15 cellular contexts compared by ENCODE assay signal in genomic region chr13:98999635-98999952, GRCh38. TPM values are rescaled to one million over a fixed set of nuclear protein-coding genes. Genes with fewer than 3 reads are reported as not detected.
DNase-seq lines count a peak whose midpoint lies in the region; ATAC-seq and TF ChIP-seq lines count a peak whose summit lies in the region.
"Had no signal": no experiment of that assay in that cellular context is flagged by ENCODE, and none has a peak within 500 bp of the region (broad histone marks: within the 10 kb centered on the region; RNA-seq: fewer than 3 reads in every experiment).

No MANE protein-coding gene starts in this region.

- H3K23ac ChIP-seq in IMR-90 (ENCODE audit: low read depth, low read length) = no peak overlapping the region

- POLR2A ChIA-PET in CD4-positive, alpha-beta memory T cell (lab: Charles Lee; ENCODE audit: partially characterized antibody) = no interaction called here
- POLR2A ChIA-PET in IMR-90 (lab: Charles Lee; ENCODE audit: unreplicated experiment) = no interaction called here

- no peak overlapping the region for H3K14ac ChIP-seq in IMR-90 (replicated peaks; ENCODE audit: low read depth, low read length)

- H3K27me3 Mint-ChIP-seq in CD4-positive, alpha-beta memory T cell = no peaks in the 10 kb centered on the region

- H4K8ac ChIP-seq in IMR-90 (ENCODE audit: low read depth in 2 of 2, low read length in 2 of 2) = no peak overlapping the region

- H3K9ac ChIP-seq in IMR-90 (ENCODE audit: low read depth, low read length) (no peak overlapping the region), muscle layer of colon (ENCODE audit: low read length) (no peak overlapping the region)

- no peak overlapping the region for H3K56ac ChIP-seq in IMR-90 (ENCODE audit: extremely low read depth, insufficient read depth, low read length)

- H3K79me1 ChIP-seq in IMR-90 (ENCODE audit: low read depth in 1 of 2, low read length in 2 of 2) = peaks cover 0 to 13% of the 10 kb centered on the region in 2 experiments; a peak in 2 of 4 replicates

- no peak overlapping the region for H2BK5ac ChIP-seq in IMR-90 (ENCODE audit: low read depth, low read length, poor library complexity, severe bottlenecking)

- H4K20me1 ChIP-seq in IMR-90 (ENCODE audit: insufficient read depth, low read length) = no peaks in the 10 kb centered on the region

- H4K5ac ChIP-seq in IMR-90 (ENCODE audit: low read depth, low read length) = no peak overlapping the region

- H2BK120ac ChIP-seq in IMR-90 (ENCODE audit: low read depth, low read length) = no peak overlapping the region

- DNase-seq in CD4-positive, alpha-beta memory T cell = no peak
- DNase-seq in IMR-90 = peak; percentile 19
- peak; percentile 42 for DNase-seq in fibroblast of gingiva (ENCODE audit: low read depth)
- no peak for DNase-seq in islet precursor cell
- no peak for DNase-seq in NCI-H146 (lab: John Stamatoyannopoulos, UW)
- DNase-seq: AML-193, NCI-H1417, NCI-H2171 treated with DMSO at 0.1 percent for 48 hours, substantia nigra had no signal

- peaks cover 70 to 100% (median 91%) of the 10 kb centered on the region in 4 donors for H3K4me1 Mint-ChIP-seq in CD4-positive, alpha-beta memory T cell

- H3K27ac ChIP-seq in CD4-positive, alpha-beta memory T cell (ENCODE audit: low read depth, low read length) = no peak overlapping the region
- H3K27ac ChIP-seq in IMR-90 (ENCODE audit: insufficient read depth, low read length) = no peak overlapping the region
- H3K27ac ChIP-seq in muscle layer of colon (ENCODE audit: low read depth, low read length) = peak overlapping the region; percentile 24
- H3K27ac ChIP-seq: WERI-Rb-1 had no signal

- H2BK15ac ChIP-seq in IMR-90 (ENCODE audit: low read depth, low read length) = no peak overlapping the region

- no peak overlapping the region for H2BK20ac ChIP-seq in IMR-90 (ENCODE audit: low read depth, low read length)

- no TSS peak for BruUV-seq in IMR-90 (replicated peaks; lab: Mats Ljungman, UMichigan)

- in situ Hi-C loops in IMR-90 (cut with MboI; ENCODE audit: low sequenced_read_pairs) = no loop called here

- H3K18ac ChIP-seq in IMR-90 (ENCODE audit: low read depth, low read length) = no peak overlapping the region

- intact Hi-C loops in CD4-positive, alpha-beta memory T cell (cut with micrococcal nuclease) = loop anchor here (2.0 kb wide), 1 partner anchor 25 kb away; no protein-coding TSS in a partner anchor
- intact Hi-C loops in IMR-90 (cut with micrococcal nuclease) = no loop called here

- H3K4ac ChIP-seq in IMR-90 (ENCODE audit: low read depth, low read length) = no peak overlapping the region

- peaks cover 3 to 5% of the 10 kb centered on the region in 2 donors for H3K36me3 Mint-ChIP-seq in CD4-positive, alpha-beta memory T cell

- dilution Hi-C loops in IMR-90 (cut with HindIII; ENCODE audit: low sequenced_read_pairs, unreplicated experiment) = no loop called here

- no peak overlapping the region for H2AFZ ChIP-seq in IMR-90 (replicated peaks; ENCODE audit: low read length, poor library complexity)

- H3K36me3 ChIP-seq in CD4-positive, alpha-beta memory T cell (ENCODE audit: insufficient read depth, low read length) = no peaks in the 10 kb centered on the region
- H3K36me3 ChIP-seq in IMR-90 (ENCODE audit: control insufficient read depth, insufficient read depth, low read length) = no peaks in the 10 kb centered on the region
- H3K36me3 ChIP-seq in muscle layer of colon (ENCODE audit: insufficient read depth, low read length) = no peaks in the 10 kb centered on the region
- H3K36me3 ChIP-seq: gastroesophageal sphincter, HAP-1, WERI-Rb-1 had no signal

- H3K4me1 ChIP-seq in CD4-positive, alpha-beta memory T cell (ENCODE audit: insufficient read depth, low read length) = peaks cover 94% of the 10 kb centered on the region
- H3K4me1 ChIP-seq in IMR-90 (ENCODE audit: control insufficient read depth, insufficient read depth, low read length) = no peaks in the 10 kb centered on the region
- peaks cover 62% of the 10 kb centered on the region for H3K4me1 ChIP-seq in muscle layer of colon (ENCODE audit: insufficient read depth, low read length)
- H3K4me1 ChIP-seq: HAP-1 had no signal

- H3K4me2 ChIP-seq in IMR-90 (ENCODE audit: low read depth, low read length) = no peak overlapping the region

- TF ChIP-seq CTCF in IMR-90 (conservative IDR thresholded peaks at IDR 0.05; ENCODE audit: low read depth, low read length) = no peak

- H3K4me3 Mint-ChIP-seq in CD4-positive, alpha-beta memory T cell = peak overlapping the region in 7 of 8 donors; percentile 68 to 84 (median 76)

- no peak for TF ChIP-seq RAD21 in IMR-90 (IDR thresholded peaks at IDR 0.05; ENCODE audit: low read length)

- no peak overlapping the region for H3K4me3 ChIP-seq in CD4-positive, alpha-beta memory T cell (ENCODE audit: low read length in 2 of 2)
- H3K4me3 ChIP-seq in IMR-90 (ENCODE audit: insufficient read depth, low read depth, low read length) (no peak overlapping the region), muscle layer of colon (ENCODE audit: low read depth in 1 of 2, low read length in 2 of 2) (no peak overlapping the region)
- H3K4me3 ChIP-seq: gastroesophageal sphincter, HAP-1 had no signal

- WGBS in IMR-90 (ENCODE audit: extremely low coverage in 2 of 2, insufficient read length in 1 of 2), 2 experiments = no CpG with 5 or more reads among the region's 2 CpGs

- CTCF ChIA-PET in CD4-positive, alpha-beta memory T cell (lab: Charles Lee; ENCODE audit: partially characterized antibody) = interaction anchor here (1.0 to 1.5 kb wide), 3 partner anchors 35 to 267 kb away, joined by 3 to 5 read pairs (median 3); no protein-coding TSS in a partner anchor
- CTCF ChIA-PET in IMR-90 (lab: Yijun Ruan, JAX) = no interaction called here

- H3K27me3 ChIP-seq in CD4-positive, alpha-beta memory T cell (ENCODE audit: insufficient read depth, low read length) = no peaks in the 10 kb centered on the region
- H3K27me3 ChIP-seq in IMR-90 (ENCODE audit: control insufficient read depth, insufficient read depth, low read length) (peaks cover 9% of the 10 kb centered on the region; the same call in 1 of the 2 replicates), muscle layer of colon (ENCODE audit: control insufficient read depth in 1 of 2, insufficient read depth in 2 of 2, low read length in 2 of 2) (no peaks in the 10 kb centered on the region)
- H3K27me3 ChIP-seq: gastroesophageal sphincter had no signal

- H4K91ac ChIP-seq in IMR-90 (ENCODE audit: insufficient read depth, low read depth, low read length) = no peak overlapping the region

- H3K9me3 Mint-ChIP-seq in CD4-positive, alpha-beta memory T cell = peaks cover 0 to 2% (median 0%) of the 10 kb centered on the region in 8 donors
- H3K9me3 Mint-ChIP-seq: activated naive CD4-positive, alpha-beta T cell treated with anti-CD3 and anti-CD28 coated beads, Interleukin-2, amount 50 U/mL, for 72 hours had no signal

- no peak for TF ChIP-seq POLR2A in IMR-90 (IDR thresholded peaks at IDR 0.05; ENCODE audit: low read depth, low read length)

- H3K9me3 ChIP-seq in CD4-positive, alpha-beta memory T cell (ENCODE audit: control insufficient read depth in 1 of 2, low read length in 2 of 2) = no peaks in the 10 kb centered on the region
- H3K9me3 ChIP-seq in IMR-90 (ENCODE audit: control insufficient read depth, insufficient read depth, low read length) = no peaks in the 10 kb centered on the region
- H3K9me3 ChIP-seq in muscle layer of colon (ENCODE audit: low read length) = no peaks in the 10 kb centered on the region
- H3K9me3 ChIP-seq: gastroesophageal sphincter, HAP-1 had no signal

- no peak overlapping the region for H2AK9ac ChIP-seq in IMR-90 (replicated peaks; ENCODE audit: low read depth, low read length, poor library complexity)

- peaks cover 12% of the 10 kb centered on the region; the same call in 1 of the 2 replicates for H3K9me1 ChIP-seq in IMR-90 (ENCODE audit: insufficient read depth, low read length)

- H2AK5ac ChIP-seq in IMR-90 (ENCODE audit: low read depth, low read length) = no peak overlapping the region

- peak overlapping the region; percentile 87 to 96 (median 90) for H3K27ac Mint-ChIP-seq in CD4-positive, alpha-beta memory T cell

- no peak for ATAC-seq in IMR-90 (ENCODE audit: low read depth)
- ATAC-seq in HG03571 (IDR thresholded peaks at IDR 0.05; ENCODE audit: unreplicated experiment) = no peak

TF ChIP-seq in IMR-90, 13 proteins besides CTCF, POLR2A, EP300 and RAD21:
- TF ChIP-seq MXI1 (IDR thresholded peaks at IDR 0.05; ENCODE audit: borderline replicate concordance, low read depth, low read length) (no peak), CEBPB (IDR thresholded peaks at IDR 0.05; ENCODE audit: low read depth, low read length) (no peak), BHLHE40 (IDR thresholded peaks at IDR 0.05; ENCODE audit: low read depth, low read length) (no peak), ELK1 (IDR thresholded peaks at IDR 0.05; ENCODE audit: borderline replicate concordance, low read depth, low read length) (no peak), FOS (IDR thresholded peaks at IDR 0.05; ENCODE audit: low read depth, low read length) (no peak), RFX5 (IDR thresholded peaks at IDR 0.05; ENCODE audit: low read depth, low read length) (no peak), CHD1 (IDR thresholded peaks at IDR 0.05; ENCODE audit: low read depth, low read length) (no peak), RCOR1 (IDR thresholded peaks at IDR 0.05; ENCODE audit: insufficient replicate concordance, low read length) (no peak)

RNA-seq across cellular contexts. Expression of gene DOCK9, which starts 21.7 kb away (rescaled TPM):
- total RNA-seq in CD4-positive, alpha-beta memory T cell = 100 to 1,000 TPM; 194 to 197 TPM
- polyA plus RNA-seq in CD4-positive, alpha-beta memory T cell = 10 to 100 TPM in 1 of 2 donors, 1 to 10 TPM in 1; 6.3 to 44.0 TPM
- total RNA-seq in IMR-90 (2012; rRNA removed) = 7.2 and 9.7 TPM in 2 replicates
- polyA plus RNA-seq in IMR-90 (2012; rRNA removed) = 4.8 and 6.4 TPM in 2 replicates
- polyA plus RNA-seq in IMR-90 (2012; cell fraction: cytosol; rRNA removed) = 2.7 and 3.8 TPM in 2 replicates
- polyA plus RNA-seq in IMR-90 (2012; cell fraction: nucleus; rRNA removed; ENCODE audit: low replicate concordance) = 5.8 and 10.6 TPM in 2 replicates

Comparison
In these comparisons a context has a peak if more than half of its experiments do, and no peak if none do; other contexts are left out.
1. DNase-seq: peak in IMR-90 (single experiment) and fibroblast of gingiva (single experiment); none in CD4-positive, alpha-beta memory T cell (0 of 5), islet precursor cell (single experiment) and NCI-H146 (single experiment).
2. RNA of gene DOCK9, which starts 21.7 kb away (total RNA-seq): 194 to 197 TPM in CD4-positive, alpha-beta memory T cell; 7.2 to 9.7 TPM in IMR-90; every median in the first group is over 10 times any median in the second.